25 cellular contexts compared by ENCODE assay signal in the genomic region with DNA sequence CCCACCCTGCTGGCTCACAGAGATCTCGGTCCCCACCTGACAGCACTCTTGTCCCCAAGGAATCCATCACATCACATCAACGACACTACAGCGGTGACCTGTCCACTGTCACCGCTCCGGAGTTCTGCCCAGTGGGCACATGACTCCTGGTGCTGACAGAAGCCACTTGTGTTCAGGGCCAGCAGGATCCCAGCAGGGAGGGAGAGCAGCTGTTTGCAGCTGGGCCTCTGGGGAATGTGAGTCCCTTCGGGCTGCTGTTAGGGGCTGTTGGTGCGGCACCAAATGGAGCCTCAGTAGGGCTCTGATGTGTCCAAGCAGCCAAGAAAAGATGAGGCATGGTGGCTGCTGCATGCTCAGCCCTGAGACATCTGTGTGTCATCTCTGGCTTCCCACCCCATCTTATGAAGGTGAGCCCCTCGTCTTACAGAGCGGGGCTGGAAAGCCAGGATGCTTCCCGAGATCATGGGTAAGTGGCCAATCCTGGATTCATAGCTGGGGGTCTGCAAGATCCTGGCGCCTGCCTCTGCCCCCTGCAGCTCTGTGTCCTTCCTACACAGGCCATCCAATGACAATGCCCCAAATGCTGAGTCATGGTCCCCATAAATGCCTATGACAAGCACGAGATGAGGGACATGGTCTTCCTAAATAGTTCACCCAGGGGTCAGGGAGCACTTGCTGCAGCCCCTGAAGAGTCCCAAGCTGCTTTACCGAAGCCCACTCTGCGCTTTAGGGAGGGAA. TPM values are rescaled to one million over a fixed set of nuclear protein-coding genes. Genes with fewer than 3 reads are reported as not detected.
DNase-seq lines count a peak whose midpoint lies in the region; ATAC-seq and TF ChIP-seq lines count a peak whose summit lies in the region.
"Had no signal": no experiment of that assay in that cellular context is flagged by ENCODE, and none has a peak within 500 bp of the region (broad histone marks: within the 10 kb centered on the region; RNA-seq: fewer than 3 reads in every experiment).

No MANE protein-coding gene starts in this region.

- no peak overlapping the region for H2AK9ac ChIP-seq in IMR-90 (replicated peaks; ENCODE audit: low read depth, low read length, poor library complexity)

- H4K91ac ChIP-seq in IMR-90 (ENCODE audit: insufficient read depth, low read depth, low read length) = no peak overlapping the region

- H3K4me3 Mint-ChIP-seq in osteocyte (ENCODE audit: unreplicated experiment) = no peak overlapping the region
- H3K4me3 Mint-ChIP-seq: activated naive CD4-positive, alpha-beta T cell treated with anti-CD3 and anti-CD28 coated beads, Interleukin-2, amount 50 U/mL, for 24 hours; CD4-positive, alpha-beta T cell; dendritic cell treated with granulocyte-macrophage colony-stimulating factor and Interleukin-4, amounts not matched to agents 40 ng/mL and 50 ng/mL, for 4 days; mesothelial cell of epicardium; naive thymus-derived CD4-positive, alpha-beta T cell; stimulated activated naive B cell treated with anti-CD40 and anti-IgM and Interleukin-4, amounts not matched to agents 10 μg/mL and 1 μg/mL and 100 μg/mL, for 72 hours had no signal

- H3K4me2 ChIP-seq in BLaER1 (peak overlapping the region; percentile 47), IMR-90 (ENCODE audit: low read depth, low read length) (no peak overlapping the region), Karpas-422 (ENCODE audit: low read depth, low read length, poor library complexity, severe bottlenecking) (no peak overlapping the region)

- no peaks in the 10 kb centered on the region for H3K9me3 Mint-ChIP-seq in osteocyte (ENCODE audit: unreplicated experiment)
- H3K9me3 Mint-ChIP-seq: activated naive CD4-positive, alpha-beta T cell treated with anti-CD3 and anti-CD28 coated beads, Interleukin-2, amount 50 U/mL, for 24 hours; CD4-positive, alpha-beta T cell; dendritic cell treated with granulocyte-macrophage colony-stimulating factor and Interleukin-4, amounts not matched to agents 40 ng/mL and 50 ng/mL, for 4 days; mesothelial cell of epicardium had no signal

- dilution Hi-C loops in IMR-90 (cut with HindIII; ENCODE audit: low sequenced_read_pairs, unreplicated experiment) = no loop called here

- H3K56ac ChIP-seq in IMR-90 (ENCODE audit: extremely low read depth, insufficient read depth, low read length) = no peak overlapping the region

- H2AK5ac ChIP-seq in IMR-90 (ENCODE audit: low read depth, low read length) = no peak overlapping the region

- no peak overlapping the region for H3K18ac ChIP-seq in IMR-90 (ENCODE audit: low read depth, low read length)

- H3K4me3 ChIP-seq in BLaER1 (no peak overlapping the region), IMR-90 (ENCODE audit: insufficient read depth, low read depth, low read length) (no peak overlapping the region), Karpas-422 (ENCODE audit: low read length) (no peak overlapping the region)
- H3K4me3 ChIP-seq: thoracic aorta had no signal

- DNase-seq in IMR-90 = no peak
- peak; percentile 33 for DNase-seq in left cardiac atrium
- peak; percentile 49 for DNase-seq in osteocyte (ENCODE audit: extremely low spot score, unreplicated experiment)
- DNase-seq in HuH-7.5 (ENCODE audit: low spot score) = no peak
- no peak for DNase-seq in Karpas-422
- DNase-seq: activated CD4-positive, alpha-beta T cell treated with anti-CD3 and anti-CD28 coated beads for 48 hours; CD4-positive, alpha-beta T cell; DMS 273 treated with DMSO at 0.1 percent for 48 hours; kidney glomerular epithelial cell; naive thymus-derived CD4-positive, alpha-beta T cell; NCI-H1694 treated with DMSO at 0.1 percent for 48 hours; NCI-H526; stimulated activated CD4-positive, alpha-beta T cell treated with anti-CD3 and anti-CD28 coated beads, Interleukin-12 subunit alpha, Interleukin-12 subunit beta, amount 100 ng/mL, for 4 hours; stimulated activated CD4-positive, alpha-beta T cell treated with anti-CD3 and anti-CD28 coated beads, Interleukin-4, amount 100 ng/mL, for 24 hours; stimulated activated naive B cell treated with anti-CD40 and anti-IgM and Interleukin-4, amounts not matched to agents 10 μg/mL and 1 μg/mL and 100 μg/mL, for 72 hours; T-helper 2 cell had no signal

- peaks cover 18% of the 10 kb centered on the region for H3K4me1 ChIP-seq in BLaER1
- no peaks in the 10 kb centered on the region for H3K4me1 ChIP-seq in IMR-90 (ENCODE audit: control insufficient read depth, insufficient read depth, low read length)
- no peaks in the 10 kb centered on the region for H3K4me1 ChIP-seq in Karpas-422 (ENCODE audit: low read length)

- no peak for ATAC-seq in IMR-90 (ENCODE audit: low read depth)
- ATAC-seq in left cardiac atrium = peak; percentile 53 to 81
- ATAC-seq in GM19397 (IDR thresholded peaks at IDR 0.05; ENCODE audit: unreplicated experiment) = no peak
- ATAC-seq: naive thymus-derived CD4-positive, alpha-beta T cell; SK-N-SH treated with all-trans-retinoic acid at 6 μM for 48 hours; stimulated activated naive B cell treated with anti-CD40 and anti-IgM and Interleukin-4, amounts not matched to agents 10 μg/mL and 1 μg/mL and 100 μg/mL, for 72 hours had no signal

- H3K14ac ChIP-seq in IMR-90 (replicated peaks; ENCODE audit: low read depth, low read length) = no peak overlapping the region

- H2BK120ac ChIP-seq in IMR-90 (ENCODE audit: low read depth, low read length) = no peak overlapping the region

- H3K9me2 ChIP-seq in Karpas-422 (replicated peaks; ENCODE audit: insufficient read depth, low read length) = no peaks in the 10 kb centered on the region

- TF ChIP-seq RAD21 in IMR-90 (IDR thresholded peaks at IDR 0.05; ENCODE audit: low read length) = no peak

- no peak for TF ChIP-seq CTCF in IMR-90 (conservative IDR thresholded peaks at IDR 0.05; ENCODE audit: low read depth, low read length)
- no peak for TF ChIP-seq CTCF in osteocyte (IDR thresholded peaks at IDR 0.05)

- H3K9me3 ChIP-seq in BLaER1 (peaks cover 6% of the 10 kb centered on the region; the same call in 1 of the 2 replicates), IMR-90 (ENCODE audit: control insufficient read depth, insufficient read depth, low read length) (no peaks in the 10 kb centered on the region), Karpas-422 (ENCODE audit: low read length) (no peaks in the 10 kb centered on the region)
- H3K9me3 ChIP-seq: thoracic aorta had no signal

- H3K27me3 ChIP-seq in BLaER1 = no peaks in the 10 kb centered on the region
- peaks cover 3% of the 10 kb centered on the region; the same call in 1 of the 2 replicates for H3K27me3 ChIP-seq in IMR-90 (ENCODE audit: control insufficient read depth, insufficient read depth, low read length)
- no peaks in the 10 kb centered on the region for H3K27me3 ChIP-seq in Karpas-422 (ENCODE audit: low read length)

- H2BK20ac ChIP-seq in IMR-90 (ENCODE audit: low read depth, low read length) = no peak overlapping the region

- peak overlapping the region; percentile 27; the same call in 1 of the 2 replicates for H3K27ac ChIP-seq in BLaER1
- no peak overlapping the region for H3K27ac ChIP-seq in IMR-90 (ENCODE audit: insufficient read depth, low read length)
- no peak overlapping the region for H3K27ac ChIP-seq in Karpas-422 (ENCODE audit: low read length)
- H3K27ac ChIP-seq: thoracic aorta had no signal

- no peak for TF ChIP-seq POLR2A in IMR-90 (IDR thresholded peaks at IDR 0.05; ENCODE audit: low read depth, low read length)

- H3K9me1 ChIP-seq in IMR-90 (ENCODE audit: insufficient read depth, low read length) = no peaks in the 10 kb centered on the region

- POLR2A ChIA-PET in IMR-90 (lab: Charles Lee; ENCODE audit: unreplicated experiment) = no interaction called here

- peaks cover 30% of the 10 kb centered on the region for H3K36me3 Mint-ChIP-seq in osteocyte (ENCODE audit: unreplicated experiment)
- H3K36me3 Mint-ChIP-seq: activated naive CD4-positive, alpha-beta T cell treated with anti-CD3 and anti-CD28 coated beads, Interleukin-2, amount 50 U/mL, for 24 hours; stimulated activated naive B cell treated with anti-CD40 and anti-IgM and Interleukin-4, amounts not matched to agents 10 μg/mL and 1 μg/mL and 100 μg/mL, for 72 hours had no signal

- CTCF ChIA-PET in IMR-90 (lab: Yijun Ruan, JAX) = interaction anchor here (1.2 kb wide), 1 partner anchor 11 kb away, joined by 3 read pairs; no protein-coding TSS in a partner anchor

- H3K9ac ChIP-seq in BLaER1 = no peak overlapping the region
- H3K9ac ChIP-seq in IMR-90 (ENCODE audit: low read depth, low read length) = no peak overlapping the region
- no peak overlapping the region for H3K9ac ChIP-seq in Karpas-422 (ENCODE audit: low read length)

- H4K20me1 ChIP-seq in BLaER1 = no peaks in the 10 kb centered on the region
- H4K20me1 ChIP-seq in IMR-90 (ENCODE audit: insufficient read depth, low read length) = no peaks in the 10 kb centered on the region
- H4K20me1 ChIP-seq in Karpas-422 (ENCODE audit: insufficient read depth, low read depth, low read length) = no peaks in the 10 kb centered on the region

- no peak overlapping the region for H2BK5ac ChIP-seq in IMR-90 (ENCODE audit: low read depth, low read length, poor library complexity, severe bottlenecking)

- H2AFZ ChIP-seq in IMR-90 (replicated peaks; ENCODE audit: low read length, poor library complexity) = no peak overlapping the region
- H2AFZ ChIP-seq in Karpas-422 (ENCODE audit: low read length) = no peak overlapping the region

- no peaks in the 10 kb centered on the region for H3K27me3 Mint-ChIP-seq in osteocyte (ENCODE audit: unreplicated experiment)
- H3K27me3 Mint-ChIP-seq: activated naive CD4-positive, alpha-beta T cell treated with anti-CD3 and anti-CD28 coated beads, Interleukin-2, amount 50 U/mL, for 24 hours had no signal

- no peak overlapping the region for H3K4ac ChIP-seq in IMR-90 (ENCODE audit: low read depth, low read length)

- H2BK15ac ChIP-seq in IMR-90 (ENCODE audit: low read depth, low read length) = no peak overlapping the region

- no peaks in the 10 kb centered on the region for H3K4me1 Mint-ChIP-seq in osteocyte (ENCODE audit: unreplicated experiment)
- H3K4me1 Mint-ChIP-seq: activated naive CD4-positive, alpha-beta T cell treated with anti-CD3 and anti-CD28 coated beads, Interleukin-2, amount 50 U/mL, for 24 hours; mesothelial cell of epicardium; naive thymus-derived CD4-positive, alpha-beta T cell had no signal

- no peak overlapping the region for H3K27ac Mint-ChIP-seq in osteocyte (ENCODE audit: unreplicated experiment)
- H3K27ac Mint-ChIP-seq: activated naive CD4-positive, alpha-beta T cell treated with anti-CD3 and anti-CD28 coated beads, Interleukin-2, amount 50 U/mL, for 24 hours; CD4-positive, alpha-beta T cell; dendritic cell treated with granulocyte-macrophage colony-stimulating factor and Interleukin-4, amounts not matched to agents 40 ng/mL and 50 ng/mL, for 4 days; mesothelial cell of epicardium; naive thymus-derived CD4-positive, alpha-beta T cell; stimulated activated naive B cell treated with anti-CD40 and anti-IgM and Interleukin-4, amounts not matched to agents 10 μg/mL and 1 μg/mL and 100 μg/mL, for 72 hours had no signal

- no peak overlapping the region for H3K23ac ChIP-seq in IMR-90 (ENCODE audit: low read depth, low read length)

- no peaks in the 10 kb centered on the region for H3K79me2 ChIP-seq in Karpas-422 (ENCODE audit: low read length)

- in situ Hi-C loops in IMR-90 (cut with MboI; ENCODE audit: low sequenced_read_pairs) = no loop called here

- WGBS in IMR-90 (ENCODE audit: extremely low coverage in 2 of 2, insufficient read length in 1 of 2), 2 experiments = no CpG with 5 or more reads among the region's 14 CpGs

- H4K8ac ChIP-seq in IMR-90 (ENCODE audit: low read depth in 2 of 2, low read length in 2 of 2) = no peak overlapping the region

- BruUV-seq in IMR-90 (replicated peaks; lab: Mats Ljungman, UMichigan) = no TSS peak

- no peaks in the 10 kb centered on the region for H3K79me1 ChIP-seq in IMR-90 (ENCODE audit: low read depth in 1 of 2, low read length in 2 of 2)

- no peak overlapping the region for H4K5ac ChIP-seq in IMR-90 (ENCODE audit: low read depth, low read length)

- H3K36me3 ChIP-seq in BLaER1 (no peaks in the 10 kb centered on the region), IMR-90 (ENCODE audit: control insufficient read depth, insufficient read depth, low read length) (no peaks in the 10 kb centered on the region), Karpas-422 (ENCODE audit: insufficient read depth, low read length) (no peaks in the 10 kb centered on the region)
- H3K36me3 ChIP-seq: thoracic aorta had no signal

- intact Hi-C loops in IMR-90 (cut with micrococcal nuclease) (no loop called here), left cardiac atrium (cut with DNase I) (no loop called here)

RNA-seq across cellular contexts. Expression of a gene that starts 56.0 kb away (rescaled TPM):
- total RNA-seq in IMR-90 (2012; rRNA removed) = not detected in 2 replicates
- 0.03 TPM in 1 of 2 replicates, not detected in the other for polyA plus RNA-seq in IMR-90 (2012; rRNA removed)
- polyA plus RNA-seq in IMR-90 (2012; cell fraction: cytosol; rRNA removed) = 0.02 TPM in 1 of 2 replicates, not detected in the other
- polyA plus RNA-seq in IMR-90 (2012; cell fraction: nucleus; rRNA removed; ENCODE audit: low replicate concordance) = 0.02 and 0.11 TPM in 2 replicates
- total RNA-seq in left cardiac atrium = 1 to 10 TPM; 2.3 TPM
- 0.08 TPM in 1 of 2 replicates, not detected in the other for total RNA-seq in osteocyte
- total RNA-seq in Karpas-422 (2014; rRNA removed; shearing (Covaris generic); ENCODE audit: low replicate concordance) = not detected in 2 replicates
- total RNA-seq: CD4-positive, alpha-beta T cell; G401; LHCN-M2; mesothelial cell of epicardium had no signal
- polyA plus RNA-seq: naive thymus-derived CD4-positive, alpha-beta T cell had no signal

Comparison
In these comparisons a context has a peak if more than half of its experiments do, and no peak if none do; other contexts are left out.
1. ATAC-seq: peak in left cardiac atrium (2 of 2); none in IMR-90 (single experiment) and GM19397 (single experiment).
2. DNase-seq: peak in left cardiac atrium (single experiment) and osteocyte (single experiment); none in IMR-90 (single experiment), HuH-7.5 (single experiment) and Karpas-422 (single experiment).